ENCODE assay signal across 10 cellular contexts in genomic region chr12:1740161-1740948, GRCh38. TPM values are rescaled to one million over a fixed set of nuclear protein-coding genes. Genes with fewer than 3 reads are reported as not detected.
DNase-seq lines count a peak whose midpoint lies in the region; ATAC-seq, FAIRE-seq and TF ChIP-seq lines count a peak whose summit lies in the region.
"Had no signal": no experiment of that assay in that cellular context is flagged by ENCODE, and none has a peak within 500 bp of the region (broad histone marks: within the 10 kb centered on the region; RNA-seq: fewer than 3 reads in every experiment).

No MANE protein-coding gene starts in this region.

- no peaks in the 10 kb centered on the region for H3K36me3 Mint-ChIP-seq in CD4-positive, CD25-positive, alpha-beta regulatory T cell
- peaks cover 21% of the 10 kb centered on the region for H3K36me3 Mint-ChIP-seq in endodermal cell (ENCODE audit: low read depth)

- no peak for ATAC-seq in CD4-positive, CD25-positive, alpha-beta regulatory T cell (ENCODE audit: low read depth in 2 of 2)
- ATAC-seq in IMR-90 (ENCODE audit: low read depth), result no peak
- ATAC-seq in pancreas, result peak; percentile 37 to 73 (median 52)
- ATAC-seq in HG03025 (IDR thresholded peaks at IDR 0.05; ENCODE audit: low FRiP score, unreplicated experiment), result no peak
- ATAC-seq in HG02678 (IDR thresholded peaks at IDR 0.05; ENCODE audit: unreplicated experiment), result no peak
- ATAC-seq in GM19455 (IDR thresholded peaks at IDR 0.05; ENCODE audit: unreplicated experiment), result no peak

- H2AK9ac ChIP-seq in IMR-90 (replicated peaks; ENCODE audit: low read depth, low read length, poor library complexity), result no peak overlapping the region

- H4K91ac ChIP-seq in IMR-90 (ENCODE audit: insufficient read depth, low read depth, low read length), result no peak overlapping the region

- H2BK15ac ChIP-seq in IMR-90 (ENCODE audit: low read depth, low read length), result no peak overlapping the region

- peaks cover 0 to 2% (median 0%) of the 10 kb centered on the region in 7 donors for H3K9me3 Mint-ChIP-seq in CD4-positive, CD25-positive, alpha-beta regulatory T cell
- H3K9me3 Mint-ChIP-seq in endodermal cell, result peaks cover 9% of the 10 kb centered on the region

- peaks cover 18 to 55% of the 10 kb centered on the region in 2 experiments for H3K79me1 ChIP-seq in IMR-90 (ENCODE audit: low read depth in 1 of 2, low read length in 2 of 2)

- H3K4me2 ChIP-seq in IMR-90 (ENCODE audit: low read depth, low read length), result no peak overlapping the region

- no peaks in the 10 kb centered on the region for H3K9me3 ChIP-seq in CD4-positive, CD25-positive, alpha-beta regulatory T cell (ENCODE audit: control insufficient read depth in 2 of 2, low read length in 2 of 2)
- no peaks in the 10 kb centered on the region for H3K9me3 ChIP-seq in IMR-90 (ENCODE audit: control insufficient read depth, insufficient read depth, low read length)
- H3K9me3 ChIP-seq in endodermal cell (ENCODE audit: control insufficient read depth, low read length), result peaks cover 7% of the 10 kb centered on the region
- no peaks in the 10 kb centered on the region for H3K9me3 ChIP-seq in pancreas

- H3K4ac ChIP-seq in IMR-90 (ENCODE audit: low read depth, low read length), result no peak overlapping the region

- DNase-seq in CD4-positive, CD25-positive, alpha-beta regulatory T cell, result no peak
- no peak for DNase-seq in IMR-90
- DNase-seq in endodermal cell, result no peak
- no peak for DNase-seq in pancreas
- no peak for DNase-seq in D721Med (ENCODE audit: insufficient read length, low spot score)
- DNase-seq: NCI-H446 treated with DMSO at 0.1 percent for 48 hours had no signal

- H3K27ac Mint-ChIP-seq in CD4-positive, CD25-positive, alpha-beta regulatory T cell, result peak overlapping the region; percentile 10 to 70 (median 68)
- peak overlapping the region; percentile 16 for H3K27ac Mint-ChIP-seq in endodermal cell

- H3K4me1 ChIP-seq in CD4-positive, CD25-positive, alpha-beta regulatory T cell (ENCODE audit: control insufficient read depth, insufficient read depth, low read length, poor library complexity, severe bottlenecking), result peaks cover 9% of the 10 kb centered on the region
- H3K4me1 ChIP-seq in IMR-90 (ENCODE audit: control insufficient read depth, insufficient read depth, low read length) (peaks cover 2% of the 10 kb centered on the region; the same call in 1 of the 2 replicates), endodermal cell (ENCODE audit: control insufficient read depth, insufficient read depth, low read length) (peaks cover 5% of the 10 kb centered on the region), pancreas (peaks cover 17 to 25% (median 20%) of the 10 kb centered on the region in 3 donors)

- TF ChIP-seq POLR2A in IMR-90 (IDR thresholded peaks at IDR 0.05; ENCODE audit: low read depth, low read length), result no peak

- BruUV-seq in IMR-90 (replicated peaks; lab: Mats Ljungman, UMichigan), result no TSS peak

- no peak overlapping the region for H4K5ac ChIP-seq in IMR-90 (ENCODE audit: low read depth, low read length)

- no peak overlapping the region for H2BK5ac ChIP-seq in IMR-90 (ENCODE audit: low read depth, low read length, poor library complexity, severe bottlenecking)

- peaks cover 37 to 67% (median 43%) of the 10 kb centered on the region in 4 donors for H3K4me1 Mint-ChIP-seq in CD4-positive, CD25-positive, alpha-beta regulatory T cell
- H3K4me1 Mint-ChIP-seq in endodermal cell, result peaks cover 65% of the 10 kb centered on the region

- H2BK20ac ChIP-seq in IMR-90 (ENCODE audit: low read depth, low read length), result no peak overlapping the region

- intact Hi-C loops in IMR-90 (cut with micrococcal nuclease), result no loop called here
- intact Hi-C loops in pancreas (cut with DNase I), result no loop called here

- TF ChIP-seq RAD21 in IMR-90 (IDR thresholded peaks at IDR 0.05; ENCODE audit: low read length), result no peak

- H3K9ac ChIP-seq in IMR-90 (ENCODE audit: low read depth, low read length), result no peak overlapping the region
- H3K9ac ChIP-seq in endodermal cell (ENCODE audit: extremely low read depth, low read length, poor library complexity, severe bottlenecking), result no peak overlapping the region

- no peak overlapping the region for H3K56ac ChIP-seq in IMR-90 (ENCODE audit: extremely low read depth, insufficient read depth, low read length)

- H3K23ac ChIP-seq in IMR-90 (ENCODE audit: low read depth, low read length), result no peak overlapping the region

- H3K36me3 ChIP-seq in CD4-positive, CD25-positive, alpha-beta regulatory T cell (ENCODE audit: control insufficient read depth, insufficient read depth, low read length), result no peaks in the 10 kb centered on the region
- no peaks in the 10 kb centered on the region for H3K36me3 ChIP-seq in IMR-90 (ENCODE audit: control insufficient read depth, insufficient read depth, low read length)
- H3K36me3 ChIP-seq in endodermal cell (ENCODE audit: control insufficient read depth, insufficient read depth, low read length), result no peaks in the 10 kb centered on the region
- no peaks in the 10 kb centered on the region for H3K36me3 ChIP-seq in pancreas

- no peaks in the 10 kb centered on the region for H3K27me3 Mint-ChIP-seq in CD4-positive, CD25-positive, alpha-beta regulatory T cell
- no peaks in the 10 kb centered on the region for H3K27me3 Mint-ChIP-seq in endodermal cell (ENCODE audit: insufficient read depth)

- H3K9me1 ChIP-seq in IMR-90 (ENCODE audit: insufficient read depth, low read length), result peaks cover 7% of the 10 kb centered on the region

- dilution Hi-C loops in IMR-90 (cut with HindIII; ENCODE audit: low sequenced_read_pairs, unreplicated experiment), result no loop called here

- no peak overlapping the region for H4K8ac ChIP-seq in IMR-90 (ENCODE audit: low read depth in 2 of 2, low read length in 2 of 2)

- peaks cover 19% of the 10 kb centered on the region for H4K20me1 ChIP-seq in IMR-90 (ENCODE audit: insufficient read depth, low read length)

- no peaks in the 10 kb centered on the region for H3K27me3 ChIP-seq in CD4-positive, CD25-positive, alpha-beta regulatory T cell (ENCODE audit: control insufficient read depth, insufficient read depth, low read length)
- no peaks in the 10 kb centered on the region for H3K27me3 ChIP-seq in IMR-90 (ENCODE audit: control insufficient read depth, insufficient read depth, low read length)
- no peaks in the 10 kb centered on the region for H3K27me3 ChIP-seq in endodermal cell (ENCODE audit: control insufficient read depth, insufficient read depth, low read length, poor library complexity, severe bottlenecking)
- no peaks in the 10 kb centered on the region for H3K27me3 ChIP-seq in pancreas

- no peak for FAIRE-seq in pancreas (lab: Jason Lieb, UNC)
- FAIRE-seq in D721Med (lab: Jason Lieb, UNC), result no peak

- 0 out of 2 replicates have a peak overlapping the region, but pooled peaks have one; percentile 57 for H3K14ac ChIP-seq in IMR-90 (replicated peaks; ENCODE audit: low read depth, low read length)

- in situ Hi-C loops in IMR-90 (cut with MboI; ENCODE audit: low sequenced_read_pairs), result no loop called here

- TF ChIP-seq CTCF in IMR-90 (conservative IDR thresholded peaks at IDR 0.05; ENCODE audit: low read depth, low read length) (no peak), endodermal cell (conservative IDR thresholded peaks at IDR 0.05) (no peak), pancreas (IDR thresholded peaks at IDR 0.05) (no peak), D721Med (IDR thresholded peaks at IDR 0.05; ENCODE audit: insufficient read depth, missing control alignments) (no peak)

- no peak overlapping the region for H2AK5ac ChIP-seq in IMR-90 (ENCODE audit: low read depth, low read length)

- no peak overlapping the region; the same call in 1 of the 2 replicates for H3K18ac ChIP-seq in IMR-90 (ENCODE audit: low read depth, low read length)

- CTCF ChIA-PET in IMR-90 (lab: Yijun Ruan, JAX), result no interaction called here

- POLR2A ChIA-PET in IMR-90 (lab: Charles Lee; ENCODE audit: unreplicated experiment), result no interaction called here

- no peak overlapping the region for H3K27ac ChIP-seq in CD4-positive, CD25-positive, alpha-beta regulatory T cell (ENCODE audit: insufficient read depth, low read length, poor library complexity, severe bottlenecking)
- H3K27ac ChIP-seq in IMR-90 (ENCODE audit: insufficient read depth, low read length), result no peak overlapping the region
- H3K27ac ChIP-seq in endodermal cell (ENCODE audit: low read depth, low read length), result no peak overlapping the region
- peak overlapping the region in 1 of 4 donors; percentile 9 for H3K27ac ChIP-seq in pancreas
- H3K27ac ChIP-seq: HL-60 had no signal

- no peak overlapping the region for H2AFZ ChIP-seq in IMR-90 (replicated peaks; ENCODE audit: low read length, poor library complexity)

- H3K4me3 Mint-ChIP-seq in CD4-positive, CD25-positive, alpha-beta regulatory T cell, result peak overlapping the region in 1 of 4 donors; percentile 42
- peak overlapping the region; percentile 2 for H3K4me3 Mint-ChIP-seq in endodermal cell

- H3K4me3 ChIP-seq in CD4-positive, CD25-positive, alpha-beta regulatory T cell (ENCODE audit: low read depth, low read length), result no peak overlapping the region
- H3K4me3 ChIP-seq in IMR-90 (ENCODE audit: insufficient read depth, low read depth, low read length) (no peak overlapping the region), endodermal cell (ENCODE audit: low read length) (peak overlapping the region; percentile 8), pancreas (no peak overlapping the region)

- 69% methylated on average over 4 of the region's 5 CpGs; no CpG with 5 or more reads in 1 of the 2 experiments for WGBS in IMR-90 (ENCODE audit: extremely low coverage in 2 of 2, insufficient read length in 1 of 2), 2 experiments
- 78 to 85% methylated on average over 5 of the region's 5 CpGs for WGBS in endodermal cell (ENCODE audit: insufficient coverage in 1 of 2, insufficient read length in 1 of 2), 2 experiments
- 6 to 14% methylated on average over 5 of the region's 5 CpGs for WGBS in pancreas, 2 donors

- no peak overlapping the region for H2BK120ac ChIP-seq in IMR-90 (ENCODE audit: low read depth, low read length)

TF ChIP-seq in IMR-90, 13 proteins besides CTCF, POLR2A, EP300 and RAD21:
- TF ChIP-seq SMC3 (IDR thresholded peaks at IDR 0.05; ENCODE audit: low read depth, low read length), result no peak
- TF ChIP-seq MAFK (IDR thresholded peaks at IDR 0.05; ENCODE audit: low read depth, low read length), result no peak
- TF ChIP-seq MXI1 (IDR thresholded peaks at IDR 0.05; ENCODE audit: borderline replicate concordance, low read depth, low read length), result no peak

RNA-seq across cellular contexts. Expression of gene ADIPOR2, which starts 49.5 kb away (rescaled TPM):
- total RNA-seq in CD4-positive, CD25-positive, alpha-beta regulatory T cell, result 26.3 TPM
- polyA plus RNA-seq in CD4-positive, CD25-positive, alpha-beta regulatory T cell, result 1 to 10 TPM; 1.8 to 3.3 (median 2.5) TPM
- total RNA-seq in IMR-90 (2012; rRNA removed), result 24.9 and 27.2 TPM in 2 replicates
- 18.4 and 20.0 TPM in 2 replicates for polyA plus RNA-seq in IMR-90 (2012; rRNA removed)
- polyA plus RNA-seq in IMR-90 (2012; cell fraction: cytosol; rRNA removed), result 7.1 and 11.4 TPM in 2 replicates
- 5.3 and 24.2 TPM in 2 replicates for polyA plus RNA-seq in IMR-90 (2012; cell fraction: nucleus; rRNA removed; ENCODE audit: low replicate concordance)
- 100 to 1,000 TPM in 1 of 2 donors, 10 to 100 TPM in 1; 53.7 to 124 TPM for total RNA-seq in endodermal cell
- polyA plus RNA-seq in endodermal cell (2013, experiment 1 of 2), result 37.8 TPM
- 37.2 TPM for polyA plus RNA-seq in endodermal cell (2013, experiment 2 of 2)
- total RNA-seq in pancreas, result 10 to 100 TPM; 19.2 to 27.5 (median 24.6) TPM
- 10 to 100 TPM; 10.4 to 21.6 TPM for polyA plus RNA-seq in pancreas

Comparison
In these comparisons a context has a peak if more than half of its experiments do, and no peak if none do; other contexts are left out.
1. ATAC-seq: peak in pancreas (4 of 4); none in CD4-positive, CD25-positive, alpha-beta regulatory T cell (0 of 2), IMR-90 (single experiment), HG03025 (single experiment), HG02678 (single experiment) and GM19455 (single experiment).